In genomic region chr3:11391172-11391879, GRCh38 we compare ENCODE assay signal across 12 cellular contexts.
DNase-seq lines count a peak whose midpoint lies in the region; ATAC-seq, FAIRE-seq and TF ChIP-seq lines count a peak whose summit lies in the region.
"Had no signal": no experiment of that assay in that cellular context is flagged by ENCODE, and none has a peak within 500 bp of the region (broad histone marks: within the 10 kb centered on the region; RNA-seq: fewer than 3 reads in every experiment).

No MANE protein-coding gene starts in this region.

- FAIRE-seq in small intestine (lab: Jason Lieb, UNC), result no peak

- H3K36me3 ChIP-seq in ascending aorta (no peaks in the 10 kb centered on the region), small intestine (ENCODE audit: control insufficient read depth in 2 of 2, insufficient read depth in 2 of 2, low read length in 2 of 2) (peaks cover 0 to 3% of the 10 kb centered on the region in 2 donors), prostate gland (no peaks in the 10 kb centered on the region)
- H3K36me3 ChIP-seq: lower lobe of right lung had no signal

- no peaks in the 10 kb centered on the region for H3K27me3 ChIP-seq in ascending aorta
- no peaks in the 10 kb centered on the region for H3K27me3 ChIP-seq in small intestine (ENCODE audit: control insufficient read depth in 2 of 2, insufficient read depth in 2 of 2, low read length in 2 of 2)
- H3K27me3 ChIP-seq in prostate gland (replicated peaks; ENCODE audit: insufficient read depth), result no peaks in the 10 kb centered on the region

- TF ChIP-seq CTCF in ascending aorta (IDR thresholded peaks at IDR 0.05) (no peak), prostate gland (IDR thresholded peaks at IDR 0.05) (no peak)

- WGBS in small intestine, 3 donors, result 28 to 48% (median 36%) methylated on average over 6 of the region's 6 CpGs
- WGBS in prostate gland, result 39% methylated on average over 6 of the region's 6 CpGs

- ATAC-seq in GM18907 (IDR thresholded peaks at IDR 0.05; ENCODE audit: unreplicated experiment), result peak; percentile 66
- ATAC-seq: activated CD8-positive, alpha-beta memory T cell treated with anti-CD3 and anti-CD28 coated beads, Interleukin-2, amount 10 ng/mL, durations not matched to agents 7 days and 5 days; lower lobe of right lung had no signal

- H3K4me1 ChIP-seq in ascending aorta (peaks cover 2 to 29% of the 10 kb centered on the region in 2 donors), small intestine (ENCODE audit: control insufficient read depth in 2 of 2, insufficient read depth in 1 of 2, low read depth in 1 of 2, low read length in 1 of 2) (peaks cover 3 to 12% of the 10 kb centered on the region in 2 donors), prostate gland (replicated peaks) (no peaks in the 10 kb centered on the region)

- intact Hi-C loops in ascending aorta (cut with DNase I) (no loop called here), prostate gland (cut with DNase I) (no loop called here)

- H3K4me3 ChIP-seq in ascending aorta (no peak overlapping the region), small intestine (ENCODE audit: low read depth in 1 of 2, low read length in 2 of 2) (no peak overlapping the region), prostate gland (no peak overlapping the region)
- H3K4me3 ChIP-seq: lower lobe of right lung, psoas muscle had no signal

- H3K27ac ChIP-seq in ascending aorta (peak overlapping the region; percentile 39 to 47), small intestine (ENCODE audit: low read depth in 1 of 2, low read length in 1 of 2) (peak overlapping the region in 1 of 2 donors; percentile 61), prostate gland (no peak overlapping the region)
- H3K27ac ChIP-seq: lower lobe of right lung, psoas muscle had no signal

- DNase-seq in ascending aorta (ENCODE audit: low spot score in 2 of 2), result no peak
- DNase-seq in kidney glomerular epithelial cell (lab: John Stamatoyannopoulos, UW), result peak; percentile 85
- peak; percentile 68 for DNase-seq in small intestine
- no peak for DNase-seq in SIG-M5 (lab: John Stamatoyannopoulos, UW)
- no peak for DNase-seq in NCI-H1092 (lab: John Stamatoyannopoulos, UW)
- DNase-seq in prostate gland (ENCODE audit: low spot score), result no peak
- no peak for DNase-seq in activated naive CD4-positive, alpha-beta T cell (lab: John Stamatoyannopoulos, UW)
- DNase-seq: activated CD8-positive, alpha-beta memory T cell treated with anti-CD3 and anti-CD28 coated beads, Interleukin-2, amount 10 ng/mL, durations not matched to agents 7 days and 5 days; lower lobe of right lung; psoas muscle; SHP77 had no signal

- H3K9me3 ChIP-seq in ascending aorta, result no peaks in the 10 kb centered on the region
- no peaks in the 10 kb centered on the region for H3K9me3 ChIP-seq in small intestine (ENCODE audit: control insufficient read depth, low read depth)
- H3K9me3 ChIP-seq in prostate gland, result no peaks in the 10 kb centered on the region
- H3K9me3 ChIP-seq: lower lobe of right lung, psoas muscle had no signal

- TF ChIP-seq POLR2A in prostate gland (IDR thresholded peaks at IDR 0.05), result no peak

Comparison
In these comparisons a context has a peak if more than half of its experiments do, and no peak if none do; other contexts are left out.
1. DNase-seq: peak in kidney glomerular epithelial cell (single experiment) and small intestine (single experiment); none in ascending aorta (0 of 2), SIG-M5 (single experiment), NCI-H1092 (single experiment), prostate gland (single experiment) and activated naive CD4-positive, alpha-beta T cell (0 of 4).
2. H3K27ac ChIP-seq: peak in ascending aorta (2 of 2); none in prostate gland (0 of 2).